ENCODE assay signal across 20 cellular contexts in genomic region chr6:142722010-142722409, GRCh38.
DNase-seq lines count a peak whose midpoint lies in the region; ATAC-seq, FAIRE-seq and TF ChIP-seq lines count a peak whose summit lies in the region.
"Had no signal": no experiment of that assay in that cellular context is flagged by ENCODE, and none has a peak within 500 bp of the region (broad histone marks: within the 10 kb centered on the region; RNA-seq: fewer than 3 reads in every experiment).

No MANE protein-coding gene starts in this region.

- no peaks in the 10 kb centered on the region for H4K20me1 ChIP-seq in OCI-LY7 (ENCODE audit: insufficient read depth, low read length)

- H3K4me3 Mint-ChIP-seq in activated CD8-positive, alpha-beta T cell treated with anti-CD3 and anti-CD28 coated beads, Interleukin-2, amount 10 ng/mL, durations not matched to agents 7 days and 5 days: no peak overlapping the region
- H3K4me3 Mint-ChIP-seq in progenitor cell of endocrine pancreas (ENCODE audit: low read depth): no peak overlapping the region
- H3K4me3 Mint-ChIP-seq: CD8-positive, alpha-beta T cell; IgD-negative memory B cell; T-cell had no signal

- CTCF ChIA-PET in OCI-LY7 (lab: Charles Lee; ENCODE audit: unreplicated experiment): no interaction called here
- CTCF ChIA-PET in activated CD8-positive, alpha-beta T cell treated with anti-CD3 and anti-CD28 coated beads, Interleukin-2, amount 10 ng/mL, durations not matched to agents 7 days and 5 days (lab: Charles Lee): no interaction called here

- H2AFZ ChIP-seq in OCI-LY7 (ENCODE audit: low read length): peak overlapping the region; percentile 31; the same call in 1 of the 2 replicates
- H2AFZ ChIP-seq: GM23248 had no signal

- DNase-seq in CD1c-positive myeloid dendritic cell (ENCODE audit: extremely low spot score) (peak; percentile 16), OCI-LY7 (ENCODE audit: low spot score) (no peak), pancreas (no peak), progenitor cell of endocrine pancreas (ENCODE audit: low spot score, unreplicated experiment) (no peak)
- DNase-seq in activated CD8-positive, alpha-beta T cell treated with anti-CD3 and anti-CD28 coated beads, Interleukin-2, amount 10 ng/mL, durations not matched to agents 7 days and 5 days: no peak
- DNase-seq in activated CD4-positive, CD25-positive, alpha-beta regulatory T cell (lab: John Stamatoyannopoulos, UW): no peak
- DNase-seq: ACHN; CD8-positive, alpha-beta T cell; DND-41; GF-D8; GM23248; NCI-H1092; NCI-H1694 treated with DMSO at 0.1 percent for 48 hours; NCI-H446; SJCRH30; T-cell had no signal

- intact Hi-C loops in OCI-LY7 (cut with micrococcal nuclease; ENCODE audit: unreplicated experiment) (no loop called here), pancreas (cut with DNase I) (no loop called here)

- H3K27ac Mint-ChIP-seq in activated CD8-positive, alpha-beta T cell treated with anti-CD3 and anti-CD28 coated beads, Interleukin-2, amount 10 ng/mL, durations not matched to agents 7 days and 5 days: no peak overlapping the region
- H3K27ac Mint-ChIP-seq in progenitor cell of endocrine pancreas: no peak overlapping the region
- H3K27ac Mint-ChIP-seq: CD8-positive, alpha-beta T cell; IgD-negative memory B cell; T-cell had no signal

- peaks cover 21% of the 10 kb centered on the region for H3K9me3 ChIP-seq in OCI-LY7 (ENCODE audit: low read length)
- H3K9me3 ChIP-seq in pancreas: no peaks in the 10 kb centered on the region
- H3K9me3 ChIP-seq: SJCRH30 had no signal

- no peak for FAIRE-seq in pancreas (lab: Jason Lieb, UNC)
- FAIRE-seq: D721Med had no signal

- POLR2A ChIA-PET in OCI-LY7 (lab: Charles Lee): interaction anchor here (0.7 to 1.0 kb wide), 2 partner anchors 15 to 578 kb away, joined by 4 to 6 read pairs; no protein-coding TSS in a partner anchor
- POLR2A ChIA-PET in activated CD8-positive, alpha-beta T cell treated with anti-CD3 and anti-CD28 coated beads, Interleukin-2, amount 10 ng/mL, durations not matched to agents 7 days and 5 days (lab: Charles Lee): no interaction called here

- peaks cover 19% of the 10 kb centered on the region for H3K9me3 Mint-ChIP-seq in activated CD8-positive, alpha-beta T cell treated with anti-CD3 and anti-CD28 coated beads, Interleukin-2, amount 10 ng/mL, durations not matched to agents 7 days and 5 days (ENCODE audit: insufficient read depth)
- peaks cover 7% of the 10 kb centered on the region for H3K9me3 Mint-ChIP-seq in progenitor cell of endocrine pancreas (ENCODE audit: low read depth)

- no peaks in the 10 kb centered on the region for H3K27me3 ChIP-seq in pancreas
- H3K27me3 ChIP-seq: SJCRH30 had no signal

- H3K4me1 Mint-ChIP-seq in activated CD8-positive, alpha-beta T cell treated with anti-CD3 and anti-CD28 coated beads, Interleukin-2, amount 10 ng/mL, durations not matched to agents 7 days and 5 days (ENCODE audit: low read depth): peaks cover 5% of the 10 kb centered on the region
- H3K4me1 Mint-ChIP-seq in progenitor cell of endocrine pancreas (ENCODE audit: low read depth): peaks cover 6% of the 10 kb centered on the region

- H3K4me2 ChIP-seq in OCI-LY7 (ENCODE audit: low read length): peak overlapping the region; percentile 21

- no peaks in the 10 kb centered on the region for H3K79me2 ChIP-seq in OCI-LY7 (ENCODE audit: insufficient read depth, low read depth, low read length)

- 80 to 90% methylated on average over 3 of the region's 3 CpGs for WGBS in pancreas, 2 donors

- no peak overlapping the region for H3K4me3 ChIP-seq in OCI-LY7 (ENCODE audit: low read depth, low read length, poor library complexity, severe bottlenecking)
- no peak overlapping the region for H3K4me3 ChIP-seq in pancreas
- H3K4me3 ChIP-seq: GM23248, SJCRH30 had no signal

- H3K9me2 ChIP-seq in OCI-LY7 (ENCODE audit: insufficient read depth, low read length): no peaks in the 10 kb centered on the region

- peak; percentile 64 for ATAC-seq in GM18517 (IDR thresholded peaks at IDR 0.05; ENCODE audit: unreplicated experiment)
- peak; percentile 47 for ATAC-seq in HG03442 (IDR thresholded peaks at IDR 0.05; ENCODE audit: unreplicated experiment)
- ATAC-seq in activated CD8-positive, alpha-beta T cell treated with anti-CD3 and anti-CD28 coated beads, Interleukin-2, amount 10 ng/mL, durations not matched to agents 7 days and 5 days: no peak
- no peak for ATAC-seq in pancreas
- ATAC-seq: CD8-positive, alpha-beta T cell; T-cell had no signal

- peaks cover 5% of the 10 kb centered on the region for H3K36me3 Mint-ChIP-seq in activated CD8-positive, alpha-beta T cell treated with anti-CD3 and anti-CD28 coated beads, Interleukin-2, amount 10 ng/mL, durations not matched to agents 7 days and 5 days (ENCODE audit: low read depth)
- no peaks in the 10 kb centered on the region for H3K36me3 Mint-ChIP-seq in progenitor cell of endocrine pancreas (ENCODE audit: insufficient read depth)

- H3K27me3 Mint-ChIP-seq in activated CD8-positive, alpha-beta T cell treated with anti-CD3 and anti-CD28 coated beads, Interleukin-2, amount 10 ng/mL, durations not matched to agents 7 days and 5 days (ENCODE audit: low read depth): no peaks in the 10 kb centered on the region
- no peaks in the 10 kb centered on the region for H3K27me3 Mint-ChIP-seq in progenitor cell of endocrine pancreas
- H3K27me3 Mint-ChIP-seq: IgD-negative memory B cell had no signal

- TF ChIP-seq CTCF in OCI-LY7 (conservative IDR thresholded peaks at IDR 0.05; ENCODE audit: low read length): no peak
- TF ChIP-seq CTCF in pancreas (IDR thresholded peaks at IDR 0.05): no peak
- no peak for TF ChIP-seq CTCF in progenitor cell of endocrine pancreas (IDR thresholded peaks at IDR 0.05; ENCODE audit: unreplicated experiment)

- H3K27ac ChIP-seq in OCI-LY7 (ENCODE audit: low read depth, low read length, poor library complexity, severe bottlenecking) (no peak overlapping the region), pancreas (no peak overlapping the region)
- H3K27ac ChIP-seq: GM23248, SJCRH30 had no signal

- H3K4me1 ChIP-seq in OCI-LY7 (ENCODE audit: insufficient read depth, low read length, poor library complexity, severe bottlenecking) (peaks cover 33% of the 10 kb centered on the region), pancreas (no peaks in the 10 kb centered on the region)
- H3K4me1 ChIP-seq: SJCRH30 had no signal

- BruUV-seq in OCI-LY7 (replicated peaks; lab: Mats Ljungman, UMichigan): no TSS peak

- no peaks in the 10 kb centered on the region; the same call in 1 of the 2 replicates for H3K36me3 ChIP-seq in OCI-LY7 (ENCODE audit: insufficient read depth, low read length)
- H3K36me3 ChIP-seq in pancreas: no peaks in the 10 kb centered on the region
- H3K36me3 ChIP-seq: SJCRH30 had no signal

Comparison
In these comparisons a context has a peak if more than half of its experiments do, and no peak if none do; other contexts are left out.
1. ATAC-seq: peak in GM18517 (single experiment) and HG03442 (single experiment); none in activated CD8-positive, alpha-beta T cell treated with anti-CD3 and anti-CD28 coated beads, Interleukin-2, amount 10 ng/mL, durations not matched to agents 7 days and 5 days (single experiment) and pancreas (0 of 4).